8 cellular contexts compared by ENCODE assay signal in the genomic region with DNA sequence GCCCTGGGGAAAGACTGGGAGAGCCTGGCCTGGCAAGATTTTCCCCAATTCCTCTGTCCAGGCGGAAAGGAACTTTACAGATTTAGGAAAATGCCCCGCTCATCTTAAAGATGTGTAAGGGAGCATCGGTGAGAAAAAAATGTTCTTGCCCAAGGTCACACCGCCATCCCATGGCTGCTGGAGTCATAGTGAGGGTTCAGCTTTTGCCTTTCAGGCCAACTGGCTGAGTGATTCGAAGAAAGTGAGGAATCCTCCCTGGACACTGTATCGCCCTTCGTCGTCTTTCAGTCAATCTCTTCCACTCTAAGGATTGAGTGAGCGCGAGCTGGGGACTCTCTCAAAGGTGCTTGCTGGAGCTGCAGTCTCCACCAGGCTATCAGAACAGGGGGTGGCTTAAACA. TPM values are rescaled to one million over a fixed set of nuclear protein-coding genes. Genes with fewer than 3 reads are reported as not detected.
DNase-seq lines count a peak whose midpoint lies in the region; ATAC-seq and TF ChIP-seq lines count a peak whose summit lies in the region.

No MANE protein-coding gene starts in this region.

- no peak overlapping the region for H3K27ac ChIP-seq in 22Rv1
- peak overlapping the region; percentile 30 for H3K27ac ChIP-seq in SJCRH30
- peak overlapping the region; percentile 23 to 92 (median 86) for H3K27ac ChIP-seq in sigmoid colon

- 39 to 78% methylated on average over 10 of the region's 10 CpGs for WGBS in sigmoid colon, 2 donors

- peaks cover 3% of the 10 kb centered on the region; the same call in 1 of the 2 replicates for H3K4me1 ChIP-seq in SJCRH30
- H3K4me1 ChIP-seq in sigmoid colon = peaks cover 0 to 38% (median 27%) of the 10 kb centered on the region in 4 donors

- H3K27me3 ChIP-seq in SJCRH30 = peaks cover 6% of the 10 kb centered on the region
- no peaks in the 10 kb centered on the region for H3K27me3 ChIP-seq in sigmoid colon

- ATAC-seq in GM18511 (IDR thresholded peaks at IDR 0.05; ENCODE audit: unreplicated experiment) (peak; percentile 20), Right ventricle myocardium superior (ENCODE audit: poor library complexity) (peak; percentile 39), HG03025 (IDR thresholded peaks at IDR 0.05; ENCODE audit: low FRiP score, unreplicated experiment) (no peak), HG03159 (IDR thresholded peaks at IDR 0.05; ENCODE audit: unreplicated experiment) (no peak)

- TF ChIP-seq POLR2A in sigmoid colon (IDR thresholded peaks at IDR 0.05) = no peak

- DNase-seq in SJCRH30 (peak in 1 of 2 experiments; percentile 56), Right ventricle myocardium superior (no peak), sigmoid colon (no peak), foreskin melanocyte (no peak)

- TF ChIP-seq CTCF in 22Rv1 (IDR thresholded peaks at IDR 0.05) (0 out of 2 replicates have a peak, but pooled peaks have one; percentile 12), sigmoid colon (IDR thresholded peaks at IDR 0.05) (peak in 1 of 4 experiments; percentile 38)

- H3K9me3 ChIP-seq in SJCRH30 (replicated peaks) (no peaks in the 10 kb centered on the region), sigmoid colon (no peaks in the 10 kb centered on the region)

- intact Hi-C loops in Right ventricle myocardium superior (cut with DNase I) (no loop called here), sigmoid colon (cut with DNase I) (loop anchor here (2.0 kb wide), 2 partner anchors 22 to 108 kb away; partner anchors contain the start of gene SYS1)

- TF ChIP-seq EP300 in sigmoid colon (IDR thresholded peaks at IDR 0.05) = no peak

- H3K4me3 ChIP-seq in SJCRH30 (peak overlapping the region; percentile 63), sigmoid colon (peak overlapping the region; percentile 36 to 60 (median 50))

- H3K36me3 ChIP-seq in SJCRH30 (no peaks in the 10 kb centered on the region), sigmoid colon (no peaks in the 10 kb centered on the region)

RNA-seq across cellular contexts. Expression of gene WFDC2, which starts 1.4 kb away (rescaled TPM):
- 5.0 and 6.6 TPM in 2 replicates for total RNA-seq in SJCRH30 (2014; rRNA removed; shearing (Covaris generic))
- total RNA-seq in Right ventricle myocardium superior = 1.0 TPM
- 10 to 100 TPM; 33.9 to 94.1 (median 39.6) TPM for total RNA-seq in sigmoid colon
- 10 to 100 TPM; 29.6 to 86.6 (median 65.5) TPM for polyA plus RNA-seq in sigmoid colon

RNA-seq across cellular contexts. Expression of gene SPINT3, which starts 44.5 kb away (rescaled TPM):
- not detected in 2 replicates for total RNA-seq in SJCRH30 (2014; rRNA removed; shearing (Covaris generic))
- total RNA-seq in Right ventricle myocardium superior (not detected), sigmoid colon (not detected)
- polyA plus RNA-seq in sigmoid colon = not detected

RNA-seq across cellular contexts. Expression of gene PIGT, which starts 55.0 kb away (rescaled TPM):
- 106 and 110 TPM in 2 replicates for total RNA-seq in SJCRH30 (2014; rRNA removed; shearing (Covaris generic))
- total RNA-seq in Right ventricle myocardium superior = 113 TPM
- 10 to 100 TPM; 49.7 to 66.7 (median 56.1) TPM for total RNA-seq in sigmoid colon
- 10 to 100 TPM; 33.0 to 98.7 (median 43.0) TPM for polyA plus RNA-seq in sigmoid colon

Comparison
In these comparisons a context has a peak if more than half of its experiments do, and no peak if none do; other contexts are left out.
1. ATAC-seq: peak in GM18511 (single experiment) and Right ventricle myocardium superior (single experiment); none in HG03025 (single experiment) and HG03159 (single experiment).